Comparison of ENCODE assay signal across 19 cellular contexts in the genomic region with DNA sequence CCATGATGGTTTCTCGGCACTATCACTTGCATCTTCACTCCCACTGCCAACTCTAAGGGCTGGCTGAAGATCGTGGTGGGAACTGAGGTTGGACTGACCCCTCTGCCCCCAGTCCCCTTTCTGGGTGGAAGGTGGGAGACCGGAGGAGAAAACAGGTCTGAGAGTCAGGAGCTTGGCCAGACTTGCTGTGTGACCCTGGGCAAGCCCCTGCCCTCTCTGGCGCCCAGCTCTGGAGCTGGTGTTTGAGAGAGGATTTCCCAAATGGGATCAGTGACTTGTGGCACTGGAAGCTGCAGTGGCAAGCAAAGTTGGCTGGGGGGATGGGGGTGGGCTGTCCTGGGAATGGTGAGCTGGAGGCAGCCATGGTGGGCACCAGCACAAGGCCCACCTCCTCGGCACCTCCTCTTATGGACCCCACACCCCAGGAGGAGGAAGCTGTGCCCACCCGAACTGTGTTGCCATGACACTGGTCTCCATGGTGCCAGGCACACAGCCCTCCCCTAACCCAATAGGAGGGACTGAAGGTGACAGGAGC.
"Had no signal": no experiment of that assay in that cellular context is flagged by ENCODE, and none has a peak within 500 bp of the region (broad histone marks: within the 10 kb centered on the region; RNA-seq: fewer than 3 reads in every experiment).

No MANE protein-coding gene starts in this region.

- H3K4me1 ChIP-seq: ascending aorta had no signal

- H3K9me3 Mint-ChIP-seq: activated naive CD4-positive, alpha-beta T cell treated with anti-CD3 and anti-CD28 coated beads for 36 hours; naive thymus-derived CD8-positive, alpha-beta T cell had no signal

- H3K4me3 ChIP-seq: ascending aorta, breast epithelium, esophagus muscularis mucosa, gastroesophageal sphincter, heart left ventricle, right atrium auricular region, skin epidermis, thoracic aorta, upper lobe of right lung had no signal

- H3K9me3 ChIP-seq: ascending aorta, breast epithelium, esophagus muscularis mucosa, gastroesophageal sphincter, heart left ventricle, right atrium auricular region, thoracic aorta, upper lobe of right lung had no signal

- H3K27ac Mint-ChIP-seq: activated CD4-positive, alpha-beta T cell treated with anti-CD3 and anti-CD28 coated beads for 36 hours; activated naive CD4-positive, alpha-beta T cell treated with anti-CD3 and anti-CD28 coated beads for 36 hours; progenitor cell of endocrine pancreas had no signal

- H3K36me3 ChIP-seq: breast epithelium had no signal

- H3K27ac ChIP-seq: ascending aorta, esophagus muscularis mucosa, gastroesophageal sphincter, heart left ventricle, right atrium auricular region, skin epidermis, thoracic aorta, upper lobe of right lung had no signal

- H3K4me3 Mint-ChIP-seq: activated CD4-positive, alpha-beta T cell treated with anti-CD3 and anti-CD28 coated beads for 36 hours; activated naive CD4-positive, alpha-beta T cell treated with anti-CD3 and anti-CD28 coated beads for 36 hours had no signal

- DNase-seq: activated CD4-positive, alpha-beta T cell treated with anti-CD3 and anti-CD28 coated beads for 36 hours; activated CD4-positive, alpha-beta T cell treated with anti-CD3 and anti-CD28 coated beads, Interleukin-2, amount 50 U/mL, for 48 hours; activated naive CD4-positive, alpha-beta T cell treated with anti-CD3 and anti-CD28 coated beads for 36 hours; cerebellar nuclear complex; effector CD8-positive, alpha-beta T cell; heart left ventricle; kidney glomerular epithelial cell; left ventricle myocardium superior; mesenchymal stem cell; naive thymus-derived CD8-positive, alpha-beta T cell; upper lobe of right lung had no signal
